1 cellular context compared by ENCODE assay signal in the genomic region with DNA sequence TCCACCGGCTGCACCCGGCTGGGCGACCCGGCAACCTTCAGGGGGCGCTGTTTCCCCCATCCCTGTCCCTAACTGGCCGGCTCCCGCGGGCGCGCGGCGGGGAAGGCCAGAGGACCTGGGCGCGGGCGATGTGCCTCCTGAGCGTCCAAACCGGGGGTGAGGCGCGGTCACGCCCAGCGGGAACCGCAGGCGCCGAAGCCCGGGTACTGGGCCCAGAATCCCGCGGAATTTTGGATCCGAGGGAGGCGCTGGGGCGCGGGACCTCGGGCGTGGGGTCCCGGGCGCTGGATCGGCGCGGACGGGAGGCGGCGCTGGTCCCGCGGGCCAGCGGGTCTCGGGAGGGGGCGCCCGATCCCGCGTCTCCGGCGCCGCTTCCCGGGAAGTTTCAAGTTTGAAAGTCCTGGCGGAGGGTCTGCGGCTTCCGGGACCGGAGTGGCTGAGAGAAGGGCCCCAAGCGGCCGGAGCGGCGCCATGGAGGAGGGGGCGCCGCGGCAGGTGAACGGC.
TF ChIP-seq lines count a peak whose summit lies in the region.

A gene (plus strand): TSS at position 59 of the 504 bp plus-strand sequence. CDS start 413 bp downstream, at position 472.

TF ChIP-seq in HepG2, 621 proteins besides CTCF, POLR2A, EP300 and RAD21 (continued from another document and continues in another):
- TF ChIP-seq, protein P1, sequence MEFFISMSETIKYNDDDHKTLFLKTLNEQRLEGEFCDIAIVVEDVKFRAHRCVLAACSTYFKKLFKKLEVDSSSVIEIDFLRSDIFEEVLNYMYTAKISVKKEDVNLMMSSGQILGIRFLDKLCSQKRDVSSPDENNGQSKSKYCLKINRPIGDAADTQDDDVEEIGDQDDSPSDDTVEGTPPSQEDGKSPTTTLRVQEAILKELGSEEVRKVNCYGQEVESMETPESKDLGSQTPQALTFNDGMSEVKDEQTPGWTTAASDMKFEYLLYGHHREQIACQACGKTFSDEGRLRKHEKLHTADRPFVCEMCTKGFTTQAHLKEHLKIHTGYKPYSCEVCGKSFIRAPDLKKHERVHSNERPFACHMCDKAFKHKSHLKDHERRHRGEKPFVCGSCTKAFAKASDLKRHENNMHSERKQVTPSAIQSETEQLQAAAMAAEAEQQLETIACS (CRISPR knock-in tag; IDR thresholded peaks at IDR 0.05), result peak; percentile 79
- TF ChIP-seq ZFP36 (IDR thresholded peaks at IDR 0.05; ENCODE audit: borderline replicate concordance, low read depth, low read length, partially characterized antibody) (no peak), ZMYM3 (CRISPR knock-in tag; IDR thresholded peaks at IDR 0.05) (peak; percentile 70; the same call in 1 of the 2 replicates), FOSL1 (CRISPR knock-in tag; IDR thresholded peaks at IDR 0.05; ENCODE audit: borderline replicate concordance) (no peak), ZNF788 (CRISPR knock-in tag; IDR thresholded peaks at IDR 0.05; ENCODE audit: borderline replicate concordance) (0 out of 2 replicates have a peak, but pooled peaks have one; percentile 33), RFX3 (CRISPR knock-in tag; IDR thresholded peaks at IDR 0.05) (no peak), STAG1 (CRISPR knock-in tag; IDR thresholded peaks at IDR 0.05) (peak; percentile 49), ZFP36L1 (CRISPR knock-in tag; IDR thresholded peaks at IDR 0.05) (peak; percentile 43; the same call in 1 of the 2 replicates), TAF1 (CRISPR knock-in tag; IDR thresholded peaks at IDR 0.05) (peak; percentile 29; the same call in 1 of the 2 replicates), ZSCAN9 (CRISPR knock-in tag; IDR thresholded peaks at IDR 0.05; ENCODE audit: borderline replicate concordance) (no peak), ZNF543 (CRISPR knock-in tag; IDR thresholded peaks at IDR 0.05) (0 out of 2 replicates have a peak, but pooled peaks have one; percentile 50), ZNF350 (CRISPR knock-in tag; IDR thresholded peaks at IDR 0.05; ENCODE audit: borderline replicate concordance, low read depth) (0 out of 2 replicates have a peak, but pooled peaks have one; percentile 22), ZNF234 (CRISPR knock-in tag; conservative IDR thresholded peaks at IDR 0.05) (peak; percentile 60; the same call in 1 of the 2 replicates), ZNF589 (CRISPR knock-in tag; conservative IDR thresholded peaks at IDR 0.05) (no peak), ZNF331 (CRISPR knock-in tag; IDR thresholded peaks at IDR 0.05) (no peak), ATF7 (IDR thresholded peaks at IDR 0.05) (no peak), ATF7 (CRISPR knock-in tag; IDR thresholded peaks at IDR 0.05) (no peak), ZNF329 (CRISPR knock-in tag; IDR thresholded peaks at IDR 0.05; ENCODE audit: low read depth) (no peak), ZSCAN21 (CRISPR knock-in tag; IDR thresholded peaks at IDR 0.05; ENCODE audit: borderline replicate concordance) (no peak), ZNF670 (CRISPR knock-in tag; IDR thresholded peaks at IDR 0.05; ENCODE audit: borderline replicate concordance) (peak; percentile 22; the same call in 1 of the 2 replicates), CHD4 (IDR thresholded peaks at IDR 0.05; ENCODE audit: borderline replicate concordance, low read length) (0 out of 2 replicates have a peak, but pooled peaks have one; percentile 3), ZNF607 (CRISPR knock-in tag; IDR thresholded peaks at IDR 0.05; ENCODE audit: borderline replicate concordance) (peak; percentile 78; the same call in 1 of the 2 replicates), TGIF2 (CRISPR knock-in tag; IDR thresholded peaks at IDR 0.05) (peak; percentile 76; the same call in 1 of the 2 replicates), EED (CRISPR knock-in tag; IDR thresholded peaks at IDR 0.05) (0 out of 2 replicates have a peak, but pooled peaks have one; percentile 66), ZNF614 (CRISPR knock-in tag; IDR thresholded peaks at IDR 0.05; ENCODE audit: borderline replicate concordance) (no peak), KDM5B (CRISPR knock-in tag; IDR thresholded peaks at IDR 0.05; ENCODE audit: borderline replicate concordance) (peak; percentile 71; the same call in 1 of the 2 replicates), ZBTB7B (CRISPR knock-in tag; IDR thresholded peaks at IDR 0.05) (peak; percentile 52), POLR2AphosphoS5 (IDR thresholded peaks at IDR 0.05; ENCODE audit: low read depth, low read length) (peak; percentile 37; the same call in 1 of the 2 replicates), KAT8 (CRISPR knock-in tag; IDR thresholded peaks at IDR 0.05) (no peak), TCF12 (IDR thresholded peaks at IDR 0.05) (no peak), TCF12 (CRISPR knock-in tag; IDR thresholded peaks at IDR 0.05) (peak; percentile 42; the same call in 1 of the 2 replicates), SNAPC2 (CRISPR knock-in tag; IDR thresholded peaks at IDR 0.05) (0 out of 2 replicates have a peak, but pooled peaks have one; percentile 36), SMARCC2 (IDR thresholded peaks at IDR 0.05) (no peak), PITX1 (CRISPR knock-in tag; IDR thresholded peaks at IDR 0.05) (peak; percentile 50; the same call in 1 of the 2 replicates), CCDC6 (CRISPR knock-in tag; IDR thresholded peaks at IDR 0.05) (peak; percentile 64), SALL2 (CRISPR knock-in tag; IDR thresholded peaks at IDR 0.05) (0 out of 2 replicates have a peak, but pooled peaks have one; percentile 22), ZNF33A (CRISPR knock-in tag; IDR thresholded peaks at IDR 0.05; ENCODE audit: borderline replicate concordance) (0 out of 2 replicates have a peak, but pooled peaks have one; percentile 51), FOXC1 (CRISPR knock-in tag; IDR thresholded peaks at IDR 0.05; ENCODE audit: borderline replicate concordance) (0 out of 2 replicates have a peak, but pooled peaks have one; percentile 34), SP1 (IDR thresholded peaks at IDR 0.05) (no peak), SP1 (CRISPR knock-in tag; IDR thresholded peaks at IDR 0.05) (no peak), HNF4G (IDR thresholded peaks at IDR 0.05; ENCODE audit: borderline replicate concordance, low read depth, low read length) (no peak; the same call in 1 of the 2 replicates), HNF4G (CRISPR knock-in tag; IDR thresholded peaks at IDR 0.05; ENCODE audit: borderline replicate concordance, low read depth) (peak; percentile 38; the same call in 1 of the 2 replicates), ZNF558 (CRISPR knock-in tag; IDR thresholded peaks at IDR 0.05; ENCODE audit: borderline replicate concordance) (no peak), ARNT2 (CRISPR knock-in tag; IDR thresholded peaks at IDR 0.05; ENCODE audit: low read depth) (peak; percentile 52; the same call in 1 of the 2 replicates), PPARG (CRISPR knock-in tag; conservative IDR thresholded peaks at IDR 0.05) (peak; percentile 20; the same call in 1 of the 2 replicates), MED1 (CRISPR knock-in tag; IDR thresholded peaks at IDR 0.05) (peak; percentile 14; the same call in 1 of the 2 replicates)
- TF ChIP-seq, protein P2, sequence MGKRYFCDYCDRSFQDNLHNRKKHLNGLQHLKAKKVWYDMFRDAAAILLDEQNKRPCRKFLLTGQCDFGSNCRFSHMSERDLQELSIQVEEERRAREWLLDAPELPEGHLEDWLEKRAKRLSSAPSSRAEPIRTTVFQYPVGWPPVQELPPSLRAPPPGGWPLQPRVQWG (CRISPR knock-in tag; IDR thresholded peaks at IDR 0.05; ENCODE audit: borderline replicate concordance, low read depth), result no peak
- TF ChIP-seq, protein P3, sequence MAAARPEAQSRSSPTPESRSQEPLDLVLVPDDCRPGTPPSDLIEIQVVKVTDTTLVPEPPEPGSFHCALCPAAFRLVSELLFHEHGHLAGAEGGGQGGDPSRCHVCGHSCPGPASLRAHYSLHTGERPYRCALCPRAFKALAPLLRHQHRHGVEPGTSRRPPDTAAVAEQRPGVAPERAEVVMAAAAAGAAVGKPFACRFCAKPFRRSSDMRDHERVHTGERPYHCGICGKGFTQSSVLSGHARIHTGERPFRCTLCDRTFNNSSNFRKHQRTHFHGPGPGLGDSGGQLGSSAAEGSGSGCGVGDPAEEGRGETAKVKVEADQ (CRISPR knock-in tag; IDR thresholded peaks at IDR 0.05; ENCODE audit: borderline replicate concordance), result peak; percentile 20; the same call in 1 of the 2 replicates
- TF ChIP-seq, protein P4, sequence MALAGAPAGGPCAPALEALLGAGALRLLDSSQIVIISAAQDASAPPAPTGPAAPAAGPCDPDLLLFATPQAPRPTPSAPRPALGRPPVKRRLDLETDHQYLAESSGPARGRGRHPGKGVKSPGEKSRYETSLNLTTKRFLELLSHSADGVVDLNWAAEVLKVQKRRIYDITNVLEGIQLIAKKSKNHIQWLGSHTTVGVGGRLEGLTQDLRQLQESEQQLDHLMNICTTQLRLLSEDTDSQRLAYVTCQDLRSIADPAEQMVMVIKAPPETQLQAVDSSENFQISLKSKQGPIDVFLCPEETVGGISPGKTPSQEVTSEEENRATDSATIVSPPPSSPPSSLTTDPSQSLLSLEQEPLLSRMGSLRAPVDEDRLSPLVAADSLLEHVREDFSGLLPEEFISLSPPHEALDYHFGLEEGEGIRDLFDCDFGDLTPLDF (CRISPR knock-in tag; IDR thresholded peaks at IDR 0.05), result peak; percentile 67; the same call in 1 of the 2 replicates
- TF ChIP-seq, protein P5, sequence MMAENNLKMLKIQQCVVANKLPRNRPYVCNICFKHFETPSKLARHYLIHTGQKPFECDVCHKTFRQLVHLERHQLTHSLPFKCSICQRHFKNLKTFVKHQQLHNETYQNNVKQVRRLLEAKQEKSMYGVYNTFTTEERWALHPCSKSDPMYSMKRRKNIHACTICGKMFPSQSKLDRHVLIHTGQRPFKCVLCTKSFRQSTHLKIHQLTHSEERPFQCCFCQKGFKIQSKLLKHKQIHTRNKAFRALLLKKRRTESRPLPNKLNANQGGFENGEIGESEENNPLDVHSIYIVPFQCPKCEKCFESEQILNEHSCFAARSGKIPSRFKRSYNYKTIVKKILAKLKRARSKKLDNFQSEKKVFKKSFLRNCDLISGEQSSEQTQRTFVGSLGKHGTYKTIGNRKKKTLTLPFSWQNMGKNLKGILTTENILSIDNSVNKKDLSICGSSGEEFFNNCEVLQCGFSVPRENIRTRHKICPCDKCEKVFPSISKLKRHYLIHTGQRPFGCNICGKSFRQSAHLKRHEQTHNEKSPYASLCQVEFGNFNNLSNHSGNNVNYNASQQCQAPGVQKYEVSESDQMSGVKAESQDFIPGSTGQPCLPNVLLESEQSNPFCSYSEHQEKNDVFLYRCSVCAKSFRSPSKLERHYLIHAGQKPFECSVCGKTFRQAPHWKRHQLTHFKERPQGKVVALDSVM (CRISPR knock-in tag; IDR thresholded peaks at IDR 0.05), result peak; percentile 74
- TF ChIP-seq, protein P6, sequence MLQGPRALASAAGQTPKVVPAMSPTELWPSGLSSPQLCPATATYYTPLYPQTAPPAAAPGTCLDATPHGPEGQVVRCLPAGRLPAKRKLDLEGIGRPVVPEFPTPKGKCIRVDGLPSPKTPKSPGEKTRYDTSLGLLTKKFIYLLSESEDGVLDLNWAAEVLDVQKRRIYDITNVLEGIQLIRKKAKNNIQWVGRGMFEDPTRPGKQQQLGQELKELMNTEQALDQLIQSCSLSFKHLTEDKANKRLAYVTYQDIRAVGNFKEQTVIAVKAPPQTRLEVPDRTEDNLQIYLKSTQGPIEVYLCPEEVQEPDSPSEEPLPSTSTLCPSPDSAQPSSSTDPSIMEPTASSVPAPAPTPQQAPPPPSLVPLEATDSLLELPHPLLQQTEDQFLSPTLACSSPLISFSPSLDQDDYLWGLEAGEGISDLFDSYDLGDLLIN (CRISPR knock-in tag; IDR thresholded peaks at IDR 0.05; ENCODE audit: borderline replicate concordance), result 0 out of 2 replicates have a peak, but pooled peaks have one; percentile 22
- TF ChIP-seq, protein P7, sequence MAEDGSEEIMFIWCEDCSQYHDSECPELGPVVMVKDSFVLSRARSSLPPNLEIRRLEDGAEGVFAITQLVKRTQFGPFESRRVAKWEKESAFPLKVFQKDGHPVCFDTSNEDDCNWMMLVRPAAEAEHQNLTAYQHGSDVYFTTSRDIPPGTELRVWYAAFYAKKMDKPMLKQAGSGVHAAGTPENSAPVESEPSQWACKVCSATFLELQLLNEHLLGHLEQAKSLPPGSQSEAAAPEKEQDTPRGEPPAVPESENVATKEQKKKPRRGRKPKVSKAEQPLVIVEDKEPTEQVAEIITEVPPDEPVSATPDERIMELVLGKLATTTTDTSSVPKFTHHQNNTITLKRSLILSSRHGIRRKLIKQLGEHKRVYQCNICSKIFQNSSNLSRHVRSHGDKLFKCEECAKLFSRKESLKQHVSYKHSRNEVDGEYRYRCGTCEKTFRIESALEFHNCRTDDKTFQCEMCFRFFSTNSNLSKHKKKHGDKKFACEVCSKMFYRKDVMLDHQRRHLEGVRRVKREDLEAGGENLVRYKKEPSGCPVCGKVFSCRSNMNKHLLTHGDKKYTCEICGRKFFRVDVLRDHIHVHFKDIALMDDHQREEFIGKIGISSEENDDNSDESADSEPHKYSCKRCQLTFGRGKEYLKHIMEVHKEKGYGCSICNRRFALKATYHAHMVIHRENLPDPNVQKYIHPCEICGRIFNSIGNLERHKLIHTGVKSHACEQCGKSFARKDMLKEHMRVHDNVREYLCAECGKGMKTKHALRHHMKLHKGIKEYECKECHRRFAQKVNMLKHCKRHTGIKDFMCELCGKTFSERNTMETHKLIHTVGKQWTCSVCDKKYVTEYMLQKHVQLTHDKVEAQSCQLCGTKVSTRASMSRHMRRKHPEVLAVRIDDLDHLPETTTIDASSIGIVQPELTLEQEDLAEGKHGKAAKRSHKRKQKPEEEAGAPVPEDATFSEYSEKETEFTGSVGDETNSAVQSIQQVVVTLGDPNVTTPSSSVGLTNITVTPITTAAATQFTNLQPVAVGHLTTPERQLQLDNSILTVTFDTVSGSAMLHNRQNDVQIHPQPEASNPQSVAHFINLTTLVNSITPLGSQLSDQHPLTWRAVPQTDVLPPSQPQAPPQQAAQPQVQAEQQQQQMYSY (CRISPR knock-in tag; IDR thresholded peaks at IDR 0.05), result peak; percentile 93
- TF ChIP-seq, protein P8, sequence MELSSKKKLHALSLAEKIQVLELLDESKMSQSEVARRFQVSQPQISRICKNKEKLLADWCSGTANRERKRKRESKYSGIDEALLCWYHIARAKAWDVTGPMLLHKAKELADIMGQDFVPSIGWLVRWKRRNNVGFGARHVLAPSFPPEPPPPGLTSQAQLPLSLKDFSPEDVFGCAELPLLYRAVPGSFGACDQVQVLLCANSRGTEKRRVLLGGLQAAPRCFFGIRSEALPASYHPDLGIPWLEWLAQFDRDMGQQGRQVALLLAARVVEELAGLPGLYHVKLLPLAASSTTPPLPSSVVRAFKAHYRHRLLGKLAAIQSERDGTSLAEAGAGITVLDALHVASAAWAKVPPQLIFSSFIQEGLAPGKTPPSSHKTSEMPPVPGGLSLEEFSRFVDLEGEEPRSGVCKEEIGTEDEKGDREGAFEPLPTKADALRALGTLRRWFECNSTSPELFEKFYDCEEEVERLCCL (CRISPR knock-in tag; IDR thresholded peaks at IDR 0.05; ENCODE audit: borderline replicate concordance), result 0 out of 2 replicates have a peak, but pooled peaks have one; percentile 47
- TF ChIP-seq, protein P9, sequence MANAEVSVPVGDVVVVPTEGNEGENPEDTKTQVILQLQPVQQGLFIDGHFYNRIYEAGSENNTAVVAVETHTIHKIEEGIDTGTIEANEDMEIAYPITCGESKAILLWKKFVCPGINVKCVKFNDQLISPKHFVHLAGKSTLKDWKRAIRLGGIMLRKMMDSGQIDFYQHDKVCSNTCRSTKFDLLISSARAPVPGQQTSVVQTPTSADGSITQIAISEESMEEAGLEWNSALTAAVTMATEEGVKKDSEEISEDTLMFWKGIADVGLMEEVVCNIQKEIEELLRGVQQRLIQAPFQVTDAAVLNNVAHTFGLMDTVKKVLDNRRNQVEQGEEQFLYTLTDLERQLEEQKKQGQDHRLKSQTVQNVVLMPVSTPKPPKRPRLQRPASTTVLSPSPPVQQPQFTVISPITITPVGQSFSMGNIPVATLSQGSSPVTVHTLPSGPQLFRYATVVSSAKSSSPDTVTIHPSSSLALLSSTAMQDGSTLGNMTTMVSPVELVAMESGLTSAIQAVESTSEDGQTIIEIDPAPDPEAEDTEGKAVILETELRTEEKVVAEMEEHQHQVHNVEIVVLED (CRISPR knock-in tag; IDR thresholded peaks at IDR 0.05; ENCODE audit: borderline replicate concordance), result peak; percentile 18; the same call in 1 of the 2 replicates
